ENCODE assay signal across 27 cellular contexts in genomic region chr10:120505866-120506265, GRCh38. TPM values are rescaled to one million over a fixed set of nuclear protein-coding genes. Genes with fewer than 3 reads are reported as not detected.
DNase-seq lines count a peak whose midpoint lies in the region; ATAC-seq and TF ChIP-seq lines count a peak whose summit lies in the region.
"Had no signal": no experiment of that assay in that cellular context is flagged by ENCODE, and none has a peak within 500 bp of the region (broad histone marks: within the 10 kb centered on the region; RNA-seq: fewer than 3 reads in every experiment).

No MANE protein-coding gene starts in this region.

- H3K36me3 ChIP-seq in RWPE2 (ENCODE audit: low read depth), result peaks cover 6% of the 10 kb centered on the region; the same call in 1 of the 2 replicates
- H3K36me3 ChIP-seq in right atrium auricular region, result no peaks in the 10 kb centered on the region
- no peaks in the 10 kb centered on the region for H3K36me3 ChIP-seq in PC-9 (ENCODE audit: low read depth)
- H3K36me3 ChIP-seq: BLaER1 treated with 17β-estradiol and CSF1 and Interleukin-3, amounts not matched to agents 10 nM and 100 nM; upper lobe of left lung had no signal

- no peak overlapping the region for H3K27ac Mint-ChIP-seq in CD4-positive, alpha-beta T cell
- no peak overlapping the region for H3K27ac Mint-ChIP-seq in osteocyte (ENCODE audit: unreplicated experiment)
- H3K27ac Mint-ChIP-seq: activated B cell treated with CpG ODN at 0.5 μM for 24 hours; activated naive CD8-positive, alpha-beta T cell; activated T-helper 2 cell treated with anti-CD3 and anti-CD28 coated beads, Interferon-gamma antibody, Interleukin-2, Interleukin-4, amounts not matched to agents 10 μg/mL and 5 μg/mL and 100 μg/mL, durations not matched to agents 14 hours and 24 hours and 36 hours had no signal

- no peaks in the 10 kb centered on the region for H3K9me3 ChIP-seq in RWPE2 (ENCODE audit: severe bottlenecking)
- H3K9me3 ChIP-seq in CD4-positive, alpha-beta T cell (ENCODE audit: control insufficient read depth, low read length), result no peaks in the 10 kb centered on the region
- H3K9me3 ChIP-seq in right atrium auricular region, result no peaks in the 10 kb centered on the region
- H3K9me3 ChIP-seq in PC-9 (ENCODE audit: insufficient read depth, low read depth), result no peaks in the 10 kb centered on the region
- H3K9me3 ChIP-seq: A549, upper lobe of left lung had no signal

- H3K36me3 Mint-ChIP-seq in CD4-positive, alpha-beta T cell (ENCODE audit: low read depth), result no peaks in the 10 kb centered on the region
- H3K36me3 Mint-ChIP-seq in osteocyte (ENCODE audit: unreplicated experiment), result no peaks in the 10 kb centered on the region
- H3K36me3 Mint-ChIP-seq: activated naive CD8-positive, alpha-beta T cell; brain had no signal

- CTCF ChIA-PET in CD4-positive, alpha-beta T cell (lab: Charles Lee), result no interaction called here
- CTCF ChIA-PET in PC-9 (lab: Charles Lee), result no interaction called here

- no TSS peak for BruUV-seq in PC-9 (replicated peaks; lab: Mats Ljungman, UMichigan)

- no peak overlapping the region for H2AFZ ChIP-seq in PC-9

- no peak overlapping the region for H3K4me3 Mint-ChIP-seq in CD4-positive, alpha-beta T cell
- no peak overlapping the region for H3K4me3 Mint-ChIP-seq in osteocyte (ENCODE audit: unreplicated experiment)
- H3K4me3 Mint-ChIP-seq: activated B cell treated with CpG ODN at 0.5 μM for 24 hours; activated naive CD8-positive, alpha-beta T cell; brain had no signal

- intact Hi-C loops in CD4-positive, alpha-beta T cell (cut with DNase I, micrococcal nuclease), result no loop called here
- intact Hi-C loops in PC-9 (cut with micrococcal nuclease; ENCODE audit: unreplicated experiment), result no loop called here

- no peaks in the 10 kb centered on the region for H3K9me3 Mint-ChIP-seq in CD4-positive, alpha-beta T cell
- H3K9me3 Mint-ChIP-seq in osteocyte (ENCODE audit: unreplicated experiment), result no peaks in the 10 kb centered on the region
- H3K9me3 Mint-ChIP-seq: activated B cell treated with CpG ODN at 0.5 μM for 24 hours; activated T-helper 2 cell treated with anti-CD3 and anti-CD28 coated beads, Interferon-gamma antibody, Interleukin-2, Interleukin-4, amounts not matched to agents 10 μg/mL and 5 μg/mL and 100 μg/mL, durations not matched to agents 14 hours and 24 hours and 36 hours; brain had no signal

- POLR2A ChIA-PET in CD4-positive, alpha-beta T cell (lab: Charles Lee), result no interaction called here
- POLR2A ChIA-PET in PC-9 (lab: Charles Lee; ENCODE audit: unreplicated experiment), result no interaction called here

- H3K4me1 Mint-ChIP-seq in CD4-positive, alpha-beta T cell (ENCODE audit: low read depth), result no peaks in the 10 kb centered on the region
- H3K4me1 Mint-ChIP-seq in osteocyte (ENCODE audit: unreplicated experiment), result peaks cover 2% of the 10 kb centered on the region
- H3K4me1 Mint-ChIP-seq: activated B cell treated with CpG ODN at 0.5 μM for 24 hours had no signal

- peak; percentile 6; the same call in 1 of the 3 replicates for ATAC-seq in RWPE2 (ENCODE audit: low read depth)
- no peak for ATAC-seq in CD4-positive, alpha-beta T cell (ENCODE audit: poor library complexity)
- ATAC-seq: A549 had no signal

- no peak overlapping the region for H3K4me2 ChIP-seq in PC-9
- H3K4me2 ChIP-seq: A549 had no signal

- H3K79me2 ChIP-seq in PC-9 (ENCODE audit: low read depth), result no peaks in the 10 kb centered on the region

- H3K27ac ChIP-seq in RWPE2 (ENCODE audit: poor library complexity, severe bottlenecking) (peak overlapping the region; percentile 79), epithelial cell of prostate (peak overlapping the region; percentile 84), right atrium auricular region (no peak overlapping the region), PC-9 (no peak overlapping the region)
- H3K27ac ChIP-seq in CD4-positive, alpha-beta T cell (ENCODE audit: low read depth, low read length), result no peak overlapping the region
- H3K27ac ChIP-seq: A549, RWPE1, upper lobe of left lung had no signal

- TF ChIP-seq CTCF in RWPE2 (IDR thresholded peaks at IDR 0.05; ENCODE audit: poor library complexity, severe bottlenecking) (no peak), osteocyte (IDR thresholded peaks at IDR 0.05) (no peak), right atrium auricular region (IDR thresholded peaks at IDR 0.05) (no peak), PC-9 (conservative IDR thresholded peaks at IDR 0.05) (no peak)
- TF ChIP-seq CTCF in CD4-positive, alpha-beta T cell (IDR thresholded peaks at IDR 0.05), result no peak

- H3F3A ChIP-seq in PC-9 (ENCODE audit: insufficient read depth, low read depth), result no peaks in the 10 kb centered on the region

- peaks cover 66% of the 10 kb centered on the region for H3K4me1 ChIP-seq in RWPE2 (ENCODE audit: insufficient read depth, poor library complexity, severe bottlenecking)
- H3K4me1 ChIP-seq in right atrium auricular region, result no peaks in the 10 kb centered on the region
- H3K4me1 ChIP-seq in PC-9 (replicated peaks; ENCODE audit: insufficient read depth), result no peaks in the 10 kb centered on the region
- H3K4me1 ChIP-seq: A549, upper lobe of left lung had no signal

- H3K9me2 ChIP-seq in PC-9 (ENCODE audit: insufficient read depth), result no peaks in the 10 kb centered on the region

- H4K20me1 ChIP-seq in PC-9 (ENCODE audit: insufficient read depth), result no peaks in the 10 kb centered on the region
- H4K20me1 ChIP-seq: BLaER1 treated with 17β-estradiol and CSF1 and Interleukin-3, amounts not matched to agents 10 nM and 100 nM had no signal

- H3K27me3 Mint-ChIP-seq in CD4-positive, alpha-beta T cell, result peaks cover 4% of the 10 kb centered on the region
- no peaks in the 10 kb centered on the region for H3K27me3 Mint-ChIP-seq in osteocyte (ENCODE audit: unreplicated experiment)
- H3K27me3 Mint-ChIP-seq: activated B cell treated with CpG ODN at 0.5 μM for 24 hours; activated naive CD8-positive, alpha-beta T cell had no signal

- H3K4me3 ChIP-seq in RWPE2 (ENCODE audit: severe bottlenecking), result no peak overlapping the region
- no peak overlapping the region for H3K4me3 ChIP-seq in right atrium auricular region
- no peak overlapping the region for H3K4me3 ChIP-seq in PC-9
- H3K4me3 ChIP-seq: A549; BLaER1 treated with 17β-estradiol and CSF1 and Interleukin-3, amounts not matched to agents 10 nM and 100 nM; skin epidermis; upper lobe of left lung had no signal

- DNase-seq in AG20443 (ENCODE audit: low spot score), result peak; percentile 65
- DNase-seq in RWPE2 (ENCODE audit: low spot score), result no peak
- DNase-seq in epithelial cell of prostate (ENCODE audit: low read depth, low spot score), result no peak
- DNase-seq in non-pigmented ciliary epithelial cell (ENCODE audit: low read depth), result peak; percentile 65
- no peak for DNase-seq in CD4-positive, alpha-beta T cell
- DNase-seq in osteocyte (ENCODE audit: extremely low spot score, unreplicated experiment), result no peak
- DNase-seq in right atrium auricular region (ENCODE audit: low spot score), result no peak
- DNase-seq in PC-9, result no peak
- DNase-seq: activated B cell treated with CpG ODN at 0.5 μM for 24 hours; activated CD4-positive, alpha-beta T cell treated with anti-CD3 and anti-CD28 coated beads, Interleukin-2, amount 50 U/mL, for 48 hours; activated CD8-positive, alpha-beta memory T cell treated with anti-CD3 and anti-CD28 coated beads, Interleukin-2, amount 50 U/mL, for 48 hours; Calu3; effector CD4-positive, alpha-beta T cell; glutamatergic neuron; NCI-H1092 treated with DMSO at 0.1 percent for 48 hours; NCI-H2081; NCI-H226; stimulated activated CD4-positive, alpha-beta T cell treated with anti-CD3 and anti-CD28 coated beads, Interleukin-1b, Interleukin-23, amount 100 ng/mL, for 48 hours; T-helper 9 cell; upper lobe of left lung had no signal

- no peaks in the 10 kb centered on the region for H3K27me3 ChIP-seq in RWPE2 (ENCODE audit: insufficient read depth, poor library complexity, severe bottlenecking)
- H3K27me3 ChIP-seq in CD4-positive, alpha-beta T cell (ENCODE audit: control insufficient read depth, insufficient read depth, low read length), result no peaks in the 10 kb centered on the region
- H3K27me3 ChIP-seq in right atrium auricular region, result no peaks in the 10 kb centered on the region
- no peaks in the 10 kb centered on the region for H3K27me3 ChIP-seq in PC-9 (ENCODE audit: insufficient read depth, low read depth)
- H3K27me3 ChIP-seq: BLaER1 treated with 17β-estradiol and CSF1 and Interleukin-3, amounts not matched to agents 10 nM and 100 nM; upper lobe of left lung had no signal

RNA-seq across cellular contexts. Expression of gene PLPP4, which starts 48.8 kb away (rescaled TPM):
- not detected for total RNA-seq in CD4-positive, alpha-beta T cell
- total RNA-seq in osteocyte (1.9 and 2.0 TPM in 2 replicates), right atrium auricular region (not detected), PC-9 (2021) (not detected in 2 replicates)
- total RNA-seq: activated B cell treated with CpG ODN at 0.5 μM for 24 hours; activated T-helper 2 cell treated with anti-CD3 and anti-CD28 coated beads, Interferon-gamma antibody, Interleukin-2, Interleukin-4, amounts not matched to agents 10 μg/mL and 5 μg/mL and 100 μg/mL, durations not matched to agents 14 hours and 24 hours and 36 hours; Calu3 had no signal

Comparison
In these comparisons a context has a peak if more than half of its experiments do, and no peak if none do; other contexts are left out.
1. DNase-seq: peak in AG20443 (single experiment) and non-pigmented ciliary epithelial cell (single experiment); none in RWPE2 (single experiment), epithelial cell of prostate (single experiment), CD4-positive, alpha-beta T cell (0 of 10), osteocyte (single experiment), right atrium auricular region (single experiment) and PC-9 (0 of 2).
2. H3K27ac ChIP-seq: peak in RWPE2 (single experiment) and epithelial cell of prostate (single experiment); none in CD4-positive, alpha-beta T cell (single experiment), right atrium auricular region (0 of 2) and PC-9 (single experiment).